ENCODE assay signal across 19 cellular contexts in genomic region chr19:38208571-38208970, GRCh38. TPM values are rescaled to one million over a fixed set of nuclear protein-coding genes. Genes with fewer than 3 reads are reported as not detected.
DNase-seq lines count a peak whose midpoint lies in the region; ATAC-seq and TF ChIP-seq lines count a peak whose summit lies in the region.
"Had no signal": no experiment of that assay in that cellular context is flagged by ENCODE, and none has a peak within 500 bp of the region (broad histone marks: within the 10 kb centered on the region; RNA-seq: fewer than 3 reads in every experiment).

No MANE protein-coding gene starts in this region.

- no peak overlapping the region for H3K4me3 ChIP-seq in HEK293 (ENCODE audit: low read depth, low read length)
- H3K4me3 ChIP-seq in endocrine pancreas (ENCODE audit: control insufficient read depth, insufficient read depth, low read length), result no peak overlapping the region

- TF ChIP-seq CTCF in HEK293 (tag by site-specific recombination; IDR thresholded peaks at IDR 0.05), result no peak
- TF ChIP-seq CTCF in WTC11 (IDR thresholded peaks at IDR 0.05), result no peak

- no peaks in the 10 kb centered on the region for H3K9me3 Mint-ChIP-seq in WTC11

- peak overlapping the region; percentile 41 for H3K9ac ChIP-seq in endocrine pancreas (ENCODE audit: control insufficient read depth, insufficient read depth, low read length)

- DNase-seq in WTC11 (ENCODE audit: low spot score) (no peak), T-helper 9 cell (no peak)
- no peak for DNase-seq in stimulated activated naive CD8-positive, alpha-beta T cell treated with anti-CD3 and anti-CD28 coated beads, Interleukin-15, Interleukin-2, amounts not matched to agents 100 U/mL and 50 U/mL, for 24 hours
- DNase-seq: ACHN; CD8-positive, alpha-beta memory T cell; EL; GM23248; KG1; MV-4-11; NCI-H1694 treated with DMSO at 0.1 percent for 48 hours; NCI-H2107; NCI-H510A; NCI-H774; OCI-M1; SHP77 treated with DMSO at 0.1 percent for 48 hours had no signal

- CTCF ChIA-PET in HEK293 (lab: Yijun Ruan, JAX) (no interaction called here), WTC11 (lab: Charles Lee) (interaction anchor here (0.6 to 8.8 kb wide), 5 partner anchors 16 to 302 kb away, joined by 3 to 88 read pairs (median 4); partner anchors contain the start of gene WDR87)

- H3K27ac ChIP-seq in HEK293 (ENCODE audit: extremely low read depth, low read depth, low read length) (no peak overlapping the region), temporal lobe (ENCODE audit: low read depth, low read length) (peak overlapping the region; percentile 98)
- H3K27ac ChIP-seq: GM23248 had no signal

- POLR2A ChIA-PET in HEK293 (lab: Yijun Ruan, JAX), result no interaction called here
- POLR2A ChIA-PET in WTC11 (lab: Charles Lee), result no interaction called here

- H3K27me3 ChIP-seq in endocrine pancreas (ENCODE audit: control insufficient read depth, insufficient read depth, low read length), result no peaks in the 10 kb centered on the region

- ATAC-seq in WTC11 (no peak), HG03108 (IDR thresholded peaks at IDR 0.05; ENCODE audit: unreplicated experiment) (no peak)
- no peak for ATAC-seq in stimulated activated naive CD8-positive, alpha-beta T cell treated with anti-CD3 and anti-CD28 coated beads, Interleukin-15, Interleukin-2, amounts not matched to agents 100 U/mL and 50 U/mL, for 24 hours

- H3K4me1 ChIP-seq in HEK293 (ENCODE audit: control insufficient read depth, insufficient read depth, low read length) (peaks cover 25% of the 10 kb centered on the region), endocrine pancreas (ENCODE audit: control insufficient read depth, insufficient read depth, low read length) (no peaks in the 10 kb centered on the region)

- H3K36me3 Mint-ChIP-seq in WTC11, result no peaks in the 10 kb centered on the region

- peaks cover 28% of the 10 kb centered on the region for H3K4me1 Mint-ChIP-seq in WTC11

- H3K4me3 Mint-ChIP-seq in WTC11, result peak overlapping the region; percentile 70; the same call in 1 of the 2 replicates
- H3K4me3 Mint-ChIP-seq: CD8-positive, alpha-beta memory T cell had no signal

- peaks cover 5 to 12% of the 10 kb centered on the region in 2 experiments; a peak in 2 of 3 replicates for H3K36me3 ChIP-seq in HEK293 (ENCODE audit: control insufficient read depth in 2 of 2, insufficient read depth in 1 of 2, low read length in 2 of 2)
- H3K36me3 ChIP-seq in endocrine pancreas (ENCODE audit: control insufficient read depth, insufficient read depth, low read length), result peaks cover 4% of the 10 kb centered on the region

- peaks cover 17% of the 10 kb centered on the region for H3K27me3 Mint-ChIP-seq in WTC11 (ENCODE audit: low read depth)

- H3K27ac Mint-ChIP-seq in WTC11, result no peak overlapping the region
- H3K27ac Mint-ChIP-seq: CD8-positive, alpha-beta memory T cell had no signal

- H3K9me3 ChIP-seq in HEK293 (ENCODE audit: control insufficient read depth, insufficient read depth, low read depth, low read length) (no peaks in the 10 kb centered on the region), endocrine pancreas (ENCODE audit: control insufficient read depth, low read length) (no peaks in the 10 kb centered on the region)

TF ChIP-seq in HEK293, 187 proteins besides CTCF, POLR2A, EP300 and RAD21 (continues in another document):
- TF ChIP-seq ZNF121 (tag by site-specific recombination; IDR thresholded peaks at IDR 0.05), result peak; percentile 97
- no peak for TF ChIP-seq ZNF670 (tag by site-specific recombination; IDR thresholded peaks at IDR 0.05; ENCODE audit: low read depth)
- no peak for TF ChIP-seq ZNF629 (tag by site-specific recombination; IDR thresholded peaks at IDR 0.05)
- TF ChIP-seq ZNF645 (tag by site-specific recombination; IDR thresholded peaks at IDR 0.05), result no peak
- TF ChIP-seq ZNF184 (tag by site-specific recombination; IDR thresholded peaks at IDR 0.05), result no peak

TF ChIP-seq in WTC11, 78 proteins besides CTCF, POLR2A, EP300 and RAD21:
- TF ChIP-seq SMAD4 (CRISPR knock-in tag; IDR thresholded peaks at IDR 0.05) (no peak), ETV6 (CRISPR knock-in tag; IDR thresholded peaks at IDR 0.05) (no peak), IRF1 (CRISPR knock-in tag; IDR thresholded peaks at IDR 0.05) (no peak)

RNA-seq across cellular contexts. Expression of gene DPF1, which starts 15.5 kb away (rescaled TPM):
- 5.2 to 6.8 TPM (median 5.9 TPM) in 3 replicates for total RNA-seq in WTC11 (2021)
- total RNA-seq in temporal lobe, result 35.4 TPM

RNA-seq across cellular contexts. Expression of gene PPP1R14A, which starts 47.6 kb away (rescaled TPM):
- 32.3 to 33.8 TPM (median 33.4 TPM) in 3 replicates for total RNA-seq in WTC11 (2021)
- 1.2 TPM for total RNA-seq in temporal lobe

RNA-seq across cellular contexts. Expression of gene SPINT2, which starts 55.8 kb away (rescaled TPM):
- total RNA-seq in WTC11 (2021) (335 to 400 TPM (median 358 TPM) in 3 replicates), temporal lobe (60.0 TPM)

Comparison
In these comparisons a context has a peak if more than half of its experiments do, and no peak if none do; other contexts are left out.
1. RNA of gene PPP1R14A, which starts 47.6 kb away (total RNA-seq): 32.3 to 33.8 TPM in WTC11; 1.2 TPM in temporal lobe (single experiment); every median in the first group is over 10 times any median in the second.
2. Of the 8 proteins assayed by ChIP-seq in both HEK293 and WTC11: peak only in HEK293: ZNF121; only in WTC11: none; in both: none; in neither: 7.